36 cellular contexts compared by ENCODE assay signal in genomic region chr9:135279385-135279784, GRCh38.
"Had no signal": no experiment of that assay in that cellular context is flagged by ENCODE, and none has a peak within 500 bp of the region (broad histone marks: within the 10 kb centered on the region; RNA-seq: fewer than 3 reads in every experiment).

No MANE protein-coding gene starts in this region.

- DNase-seq: activated B cell treated with CpG ODN at 0.5 μM for 24 hours; activated CD4-positive, alpha-beta memory T cell treated with anti-CD3 and anti-CD28 coated beads for 36 hours; activated CD4-positive, alpha-beta T cell treated with anti-CD3 and anti-CD28 coated beads for 4 hours; activated CD4-positive, alpha-beta T cell treated with anti-CD3 and anti-CD28 coated beads, Interleukin-2, amount 10 ng/mL, durations not matched to agents 24 days and 14 days; activated CD4-positive, alpha-beta T cell treated with anti-CD3 and anti-CD28 coated beads, Interleukin-2, amount 50 U/mL, for 1 hour; activated CD4-positive, alpha-beta T cell treated with anti-CD3 and anti-CD28 coated beads, Interleukin-2, amount 50 U/mL, for 4 hours; activated CD4-positive, CD25-positive, alpha-beta regulatory T cell treated with anti-CD3 and anti-CD28 coated beads, Interleukin-2, amount 50 U/mL, for 72 hours; activated CD8-positive, alpha-beta memory T cell treated with anti-CD3 and anti-CD28 coated beads, Interleukin-2, amount 50 U/mL, for 4 hours; activated CD8-positive, alpha-beta T cell treated with anti-CD3 and anti-CD28 coated beads for 36 hours; activated effector memory CD4-positive, alpha-beta T cell treated with anti-CD3 and anti-CD28 coated beads, Interleukin-2, amount 50 U/mL, for 16 hours; activated gamma-delta T cell treated with Interleukin-2 at 50 U/mL for 16 hours; activated naive CD4-positive, alpha-beta T cell; activated naive CD4-positive, alpha-beta T cell treated with anti-CD3 and anti-CD28 coated beads for 36 hours; activated naive CD4-positive, alpha-beta T cell treated with anti-CD3 and anti-CD28 coated beads, Interleukin-2, amount 50 U/mL, for 16 hours; activated naive CD8-positive, alpha-beta T cell treated with anti-CD3 and anti-CD28 coated beads for 36 hours; activated T-cell treated with anti-CD3 and anti-CD28 coated beads for 4 hours; activated T-cell treated with anti-CD3 and anti-CD28 coated beads, Interleukin-2, amount 50 U/mL, for 1 hour; activated T-cell treated with anti-CD3 and anti-CD28 coated beads, Interleukin-2, amount 50 U/mL, for 4 hours; activated T-cell treated with anti-CD3 and anti-CD28 coated beads, Interleukin-2, amount 50 U/mL, for 72 hours; adrenal gland; amniotic stem cell; aorta; body of pancreas; brain microvascular endothelial cell; central memory CD4-positive, alpha-beta T cell; T-helper 1 cell; T-helper 2 cell; T-helper 9 cell had no signal

- H3K27ac Mint-ChIP-seq: activated B cell treated with CpG ODN at 0.5 μM for 24 hours; activated CD4-positive, alpha-beta memory T cell treated with anti-CD3 and anti-CD28 coated beads for 36 hours; activated CD4-positive, alpha-beta T cell treated with anti-CD3 and anti-CD28 coated beads, Interleukin-2, amount 10 ng/mL, durations not matched to agents 24 days and 14 days; activated CD8-positive, alpha-beta T cell treated with anti-CD3 and anti-CD28 coated beads for 36 hours; activated naive CD4-positive, alpha-beta T cell treated with anti-CD3 and anti-CD28 coated beads for 36 hours; activated naive CD4-positive, alpha-beta T cell treated with anti-CD3 and anti-CD28 coated beads, Interleukin-2, amount 50 U/mL, for 72 hours; activated naive CD8-positive, alpha-beta T cell treated with anti-CD3 and anti-CD28 coated beads for 36 hours; activated T-cell treated with anti-CD3 and anti-CD28 coated beads, Interleukin-2, amount 50 U/mL, for 72 hours; activated T-helper 1 cell treated with anti-CD3 and anti-CD28 coated beads, Interleukin-12 subunit alpha, Interleukin-12 subunit beta, Interleukin-2, Interleukin-4 antibody, amounts not matched to agents 30 ng/mL and 10 ng/mL and 1 ng/mL, durations not matched to agents 14 hours and 24 hours and 36 hours; activated T-helper 17 cell treated with anti-CD3 and anti-CD28 coated beads, Interleukin-2, amount 50 U/mL, for 72 hours; T-helper 1 cell treated with Interleukin-12 subunit alpha and Interleukin-12 subunit beta and Interleukin-4 antibody, amounts not matched to agents 30 μg/mL and 1 μg/mL, for 36 hours; T-helper 2 cell treated with Interferon-gamma antibody and Interleukin-4, amounts not matched to agents 5 μg/mL and 100 μg/mL, for 36 hours had no signal

- H3K36me3 ChIP-seq: adrenal gland, brain microvascular endothelial cell, breast epithelium had no signal

- H3K9me3 ChIP-seq: adrenal gland, body of pancreas, breast epithelium had no signal

- H3K4me3 ChIP-seq: adrenal gland, body of pancreas, breast epithelium had no signal

- H3K27ac ChIP-seq: adrenal gland, body of pancreas, brain microvascular endothelial cell, breast epithelium had no signal

- H3K4me3 Mint-ChIP-seq: activated B cell treated with CpG ODN at 0.5 μM for 24 hours; activated CD4-positive, alpha-beta memory T cell treated with anti-CD3 and anti-CD28 coated beads for 36 hours; activated CD4-positive, alpha-beta T cell treated with anti-CD3 and anti-CD28 coated beads, Interleukin-2, amount 10 ng/mL, durations not matched to agents 24 days and 14 days; activated CD8-positive, alpha-beta T cell treated with anti-CD3 and anti-CD28 coated beads for 36 hours; activated naive CD4-positive, alpha-beta T cell treated with anti-CD3 and anti-CD28 coated beads for 36 hours; activated naive CD8-positive, alpha-beta T cell treated with anti-CD3 and anti-CD28 coated beads for 36 hours; activated T-cell treated with anti-CD3 and anti-CD28 coated beads, Interleukin-2, amount 50 U/mL, for 4 hours; activated T-cell treated with anti-CD3 and anti-CD28 coated beads, Interleukin-2, amount 50 U/mL, for 72 hours; activated T-helper 1 cell treated with anti-CD3 and anti-CD28 coated beads, Interleukin-12 subunit alpha, Interleukin-12 subunit beta, Interleukin-2, Interleukin-4 antibody, amounts not matched to agents 30 ng/mL and 10 ng/mL and 1 ng/mL, durations not matched to agents 14 hours and 24 hours and 36 hours; activated T-helper 17 cell treated with anti-CD3 and anti-CD28 coated beads, Interleukin-2, amount 50 U/mL, for 72 hours; T-helper 1 cell treated with Interleukin-12 subunit alpha and Interleukin-12 subunit beta and Interleukin-4 antibody, amounts not matched to agents 30 μg/mL and 1 μg/mL, for 36 hours; T-helper 2 cell treated with Interferon-gamma antibody and Interleukin-4, amounts not matched to agents 5 μg/mL and 100 μg/mL, for 36 hours had no signal

- FAIRE-seq: astrocyte, TTC549 had no signal

- H3K4me1 Mint-ChIP-seq: activated B cell treated with CpG ODN at 0.5 μM for 24 hours; activated CD4-positive, alpha-beta T cell treated with anti-CD3 and anti-CD28 coated beads, Interleukin-2, amount 10 ng/mL, durations not matched to agents 24 days and 14 days; activated naive CD8-positive, alpha-beta T cell treated with anti-CD3 and anti-CD28 coated beads for 36 hours; activated T-helper 17 cell treated with anti-CD3 and anti-CD28 coated beads, Interleukin-2, amount 50 U/mL, for 72 hours had no signal

- H3K9me3 Mint-ChIP-seq: activated B cell treated with CpG ODN at 0.5 μM for 24 hours; activated CD4-positive, alpha-beta memory T cell treated with anti-CD3 and anti-CD28 coated beads for 36 hours; activated CD4-positive, alpha-beta T cell treated with anti-CD3 and anti-CD28 coated beads, Interleukin-2, amount 10 ng/mL, durations not matched to agents 24 days and 14 days; activated CD8-positive, alpha-beta T cell treated with anti-CD3 and anti-CD28 coated beads for 36 hours; activated naive CD4-positive, alpha-beta T cell treated with anti-CD3 and anti-CD28 coated beads for 36 hours; activated naive CD4-positive, alpha-beta T cell treated with anti-CD3 and anti-CD28 coated beads, Interleukin-2, amount 50 U/mL, for 72 hours; activated naive CD8-positive, alpha-beta T cell treated with anti-CD3 and anti-CD28 coated beads for 36 hours; activated T-cell treated with anti-CD3 and anti-CD28 coated beads, Interleukin-2, amount 50 U/mL, for 4 hours; activated T-cell treated with anti-CD3 and anti-CD28 coated beads, Interleukin-2, amount 50 U/mL, for 72 hours; activated T-helper 1 cell treated with anti-CD3 and anti-CD28 coated beads, Interleukin-12 subunit alpha, Interleukin-12 subunit beta, Interleukin-2, Interleukin-4 antibody, amounts not matched to agents 30 ng/mL and 10 ng/mL and 1 ng/mL, durations not matched to agents 14 hours and 24 hours and 36 hours; activated T-helper 17 cell treated with anti-CD3 and anti-CD28 coated beads, Interleukin-2, amount 50 U/mL, for 72 hours; T-helper 1 cell treated with Interleukin-12 subunit alpha and Interleukin-12 subunit beta and Interleukin-4 antibody, amounts not matched to agents 30 μg/mL and 1 μg/mL, for 36 hours; T-helper 2 cell treated with Interferon-gamma antibody and Interleukin-4, amounts not matched to agents 5 μg/mL and 100 μg/mL, for 36 hours had no signal

- H3K36me3 Mint-ChIP-seq: activated CD4-positive, alpha-beta memory T cell treated with anti-CD3 and anti-CD28 coated beads for 36 hours; activated naive CD4-positive, alpha-beta T cell treated with anti-CD3 and anti-CD28 coated beads, Interleukin-2, amount 50 U/mL, for 72 hours; activated naive CD8-positive, alpha-beta T cell treated with anti-CD3 and anti-CD28 coated beads for 36 hours had no signal

- H3K27me3 ChIP-seq: adrenal gland, body of pancreas, brain microvascular endothelial cell had no signal

- H3K4me1 ChIP-seq: adrenal gland had no signal

- H3K27me3 Mint-ChIP-seq: activated CD4-positive, alpha-beta T cell treated with anti-CD3 and anti-CD28 coated beads, Interleukin-2, amount 10 ng/mL, durations not matched to agents 24 days and 14 days; activated CD8-positive, alpha-beta T cell treated with anti-CD3 and anti-CD28 coated beads for 36 hours had no signal
